8 cellular contexts compared by ENCODE assay signal in genomic region chr1:207797229-207797973, GRCh38. TPM values are rescaled to one million over a fixed set of nuclear protein-coding genes. Genes with fewer than 3 reads are reported as not detected.
A peak's percentile ranks its signal among the peaks of the same experiment; 100 is the strongest.
DNase-seq lines count a peak whose midpoint lies in the region; ATAC-seq and TF ChIP-seq lines count a peak whose summit lies in the region.

No MANE protein-coding gene starts in this region.

- H3K9me3 ChIP-seq in BE2C = no peaks in the 10 kb centered on the region
- H3K9me3 ChIP-seq in OCI-LY1 (ENCODE audit: low read length) = no peaks in the 10 kb centered on the region
- no peaks in the 10 kb centered on the region for H3K9me3 ChIP-seq in muscle layer of duodenum (ENCODE audit: control insufficient read depth in 1 of 2, low read length in 2 of 2)

- H3K36me3 ChIP-seq in BE2C (peaks cover 12% of the 10 kb centered on the region), OCI-LY1 (ENCODE audit: insufficient read depth, low read length) (peaks cover 43% of the 10 kb centered on the region), muscle layer of duodenum (ENCODE audit: control insufficient read depth in 1 of 2, insufficient read depth in 2 of 2, low read length in 2 of 2) (peaks cover 17 to 31% of the 10 kb centered on the region in 2 donors)

- no peaks in the 10 kb centered on the region for H3K27me3 ChIP-seq in BE2C
- no peaks in the 10 kb centered on the region for H3K27me3 ChIP-seq in OCI-LY1 (ENCODE audit: insufficient read depth, low read length)
- H3K27me3 ChIP-seq in muscle layer of duodenum (ENCODE audit: low read depth, low read length) = no peaks in the 10 kb centered on the region

- no peak overlapping the region for H3K9ac ChIP-seq in OCI-LY1 (ENCODE audit: low read length)

- H3K79me2 ChIP-seq in OCI-LY1 (ENCODE audit: insufficient read depth, low read length) = no peaks in the 10 kb centered on the region

- DNase-seq in BE2C = peak; percentile 78
- DNase-seq in activated CD8-positive, alpha-beta memory T cell treated with anti-CD3 and anti-CD28 coated beads, Interleukin-2, amount 50 U/mL, for 24 hours (ENCODE audit: extremely low read depth) = peak; percentile 61
- no peak for DNase-seq in epithelial cell of prostate (ENCODE audit: low read depth, low spot score)
- peak; percentile 65 to 77 for DNase-seq in stimulated activated CD8-positive, alpha-beta memory T cell treated with anti-CD3 and anti-CD28 coated beads, Interleukin-7, amount 100 ng/mL, for 4 hours (ENCODE audit: low read depth in 2 of 2)

- H4K20me1 ChIP-seq in OCI-LY1 (ENCODE audit: insufficient read depth, low read length) = no peaks in the 10 kb centered on the region

- TF ChIP-seq CTCF in BE2C (IDR thresholded peaks at IDR 0.05; ENCODE audit: low read depth, low read length) (peak; percentile 90), OCI-LY1 (IDR thresholded peaks at IDR 0.05; ENCODE audit: low read length) (peak; percentile 81)

- peak; percentile 72 for ATAC-seq in GM19372 (IDR thresholded peaks at IDR 0.05; ENCODE audit: low read depth, unreplicated experiment)
- ATAC-seq in HG03571 (IDR thresholded peaks at IDR 0.05; ENCODE audit: unreplicated experiment) = peak; percentile 73

- H3K4me3 ChIP-seq in BE2C (ENCODE audit: low read depth, low read length) (no peak overlapping the region), OCI-LY1 (ENCODE audit: low read depth, low read length, poor library complexity, severe bottlenecking) (no peak overlapping the region), muscle layer of duodenum (ENCODE audit: low read depth in 1 of 2, low read length in 2 of 2) (no peak overlapping the region)

- no peak overlapping the region for H3K4me2 ChIP-seq in OCI-LY1 (ENCODE audit: low read length)

- no peaks in the 10 kb centered on the region for H3K9me2 ChIP-seq in OCI-LY1 (ENCODE audit: low read depth, low read length)

- H2AFZ ChIP-seq in OCI-LY1 (ENCODE audit: low read length) = no peak overlapping the region

- H3K4me1 ChIP-seq in BE2C (peaks cover 3% of the 10 kb centered on the region; the same call in 1 of the 2 replicates), OCI-LY1 (ENCODE audit: insufficient read depth, low read length, severe bottlenecking) (peaks cover 18% of the 10 kb centered on the region), muscle layer of duodenum (ENCODE audit: control insufficient read depth in 1 of 2, insufficient read depth in 2 of 2, low read length in 2 of 2) (peaks cover 0 to 10% of the 10 kb centered on the region in 2 donors)

- H3K27ac ChIP-seq in OCI-LY1 (ENCODE audit: low read depth, low read length, poor library complexity, severe bottlenecking) = no peak overlapping the region
- peak overlapping the region; percentile 14 for H3K27ac ChIP-seq in epithelial cell of prostate
- H3K27ac ChIP-seq in muscle layer of duodenum (ENCODE audit: low read length) = peak overlapping the region; percentile 14

- H3F3A ChIP-seq in OCI-LY1 (ENCODE audit: insufficient read depth, low read length) = peaks cover 5% of the 10 kb centered on the region; the same call in 1 of the 2 replicates

RNA-seq across cellular contexts. Expression of gene CD46, which starts 45.5 kb away (rescaled TPM):
- polyA plus RNA-seq in BE2C (2012; ENCODE audit: insufficient read depth, insufficient read length, low read depth) = 62.2 TPM
